ENCODE assay signal across 15 cellular contexts in the genomic region with DNA sequence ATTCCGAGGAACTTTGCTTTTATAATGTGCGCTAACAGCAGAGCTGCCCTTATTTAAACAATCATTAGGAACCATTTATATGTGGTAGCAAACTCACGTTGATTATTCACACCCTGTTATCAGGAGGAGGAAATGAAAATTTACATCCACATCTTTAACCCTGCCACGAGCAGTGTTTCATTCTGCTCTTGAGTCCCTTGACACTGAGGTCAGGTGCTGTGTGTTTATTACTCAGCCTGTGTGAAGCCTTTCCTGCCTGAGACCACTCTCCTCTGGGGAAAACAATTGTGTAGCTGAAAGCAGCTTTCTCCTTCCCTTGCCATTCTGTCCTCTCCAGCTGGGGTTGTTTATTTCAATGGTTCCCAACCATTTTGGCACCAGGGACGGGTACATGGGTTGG.
DNase-seq lines count a peak whose midpoint lies in the region; ATAC-seq and TF ChIP-seq lines count a peak whose summit lies in the region.
"Had no signal": no experiment of that assay in that cellular context is flagged by ENCODE, and none has a peak within 500 bp of the region (broad histone marks: within the 10 kb centered on the region; RNA-seq: fewer than 3 reads in every experiment).

No MANE protein-coding gene starts in this region.

- no peak for TF ChIP-seq CTCF in GM23338 (conservative IDR thresholded peaks at IDR 0.05; ENCODE audit: low read depth in 2 of 2)
- TF ChIP-seq CTCF in fibroblast of villous mesenchyme (IDR thresholded peaks at IDR 0.05; ENCODE audit: insufficient read depth, low read depth, low read length): no peak

- H3K4me3 ChIP-seq in GM23338 (no peak overlapping the region), fibroblast of villous mesenchyme (ENCODE audit: low read depth, low read length) (no peak overlapping the region)
- H3K4me3 ChIP-seq: SJCRH30 had no signal

- peaks cover 6% of the 10 kb centered on the region for H3K27me3 Mint-ChIP-seq in GM23338 (ENCODE audit: insufficient read depth, low read depth, poor library complexity)
- H3K27me3 Mint-ChIP-seq: CD4-positive, alpha-beta T cell had no signal

- H3K27ac ChIP-seq in GM23338 (ENCODE audit: low read depth): no peak overlapping the region
- H3K27ac ChIP-seq: SJCRH30 had no signal

- H3K79me2 ChIP-seq in GM23338 (replicated peaks; ENCODE audit: insufficient read depth): no peaks in the 10 kb centered on the region

- peak overlapping the region; percentile 56; the same call in 1 of the 2 replicates for H3K27ac Mint-ChIP-seq in GM23338
- H3K27ac Mint-ChIP-seq: CD4-positive, alpha-beta T cell had no signal

- no peak overlapping the region for H2AFZ ChIP-seq in GM23338

- no peaks in the 10 kb centered on the region for H3K36me3 Mint-ChIP-seq in GM23338 (ENCODE audit: low read depth)

- no peak; the same call in 2 of the 3 replicates for ATAC-seq in GM23338

- peaks cover 7% of the 10 kb centered on the region; the same call in 2 of the 3 replicates for H3K4me1 Mint-ChIP-seq in GM23338

- no peaks in the 10 kb centered on the region for H3K9me2 ChIP-seq in GM23338 (ENCODE audit: insufficient read depth)

- DNase-seq in GM23338 (ENCODE audit: low spot score) (no peak), NCI-H2227 (lab: John Stamatoyannopoulos, UW; ENCODE audit: unreplicated experiment) (peak; percentile 13), fibroblast of villous mesenchyme (ENCODE audit: low read depth) (peak; percentile 7), pulmonary artery endothelial cell (ENCODE audit: low read depth, low spot score) (peak; percentile 7), cortex of kidney (lab: John Stamatoyannopoulos, UW) (no peak), COR-L47 (lab: John Stamatoyannopoulos, UW) (no peak), OCI-M2 (lab: John Stamatoyannopoulos, UW; ENCODE audit: unreplicated experiment) (no peak)
- DNase-seq: CD4-positive, alpha-beta T cell; DND-41; GDM1; NCI-H187; NCI-H510A; OCI-M1; RPMI8226; SJCRH30 had no signal

- H3K27me3 ChIP-seq in GM23338 (ENCODE audit: insufficient read depth): no peaks in the 10 kb centered on the region

- H3K4me3 Mint-ChIP-seq in GM23338: no peak overlapping the region
- H3K4me3 Mint-ChIP-seq: CD4-positive, alpha-beta T cell had no signal

- H3K9me3 Mint-ChIP-seq in GM23338: no peaks in the 10 kb centered on the region
- H3K9me3 Mint-ChIP-seq: CD4-positive, alpha-beta T cell had no signal

- no peaks in the 10 kb centered on the region for H3K4me1 ChIP-seq in GM23338 (ENCODE audit: insufficient read depth)
- H3K4me1 ChIP-seq: SJCRH30 had no signal

- no peak overlapping the region for H3K4me2 ChIP-seq in GM23338

- H4K20me1 ChIP-seq in GM23338 (replicated peaks; ENCODE audit: insufficient read depth): no peaks in the 10 kb centered on the region

- no peaks in the 10 kb centered on the region for H3F3A ChIP-seq in GM23338 (replicated peaks; ENCODE audit: low read depth)

- no peaks in the 10 kb centered on the region; the same call in 1 of the 2 replicates for H3K36me3 ChIP-seq in GM23338 (ENCODE audit: insufficient read depth)
- H3K36me3 ChIP-seq: SJCRH30 had no signal

TF ChIP-seq in GM23338, 12 proteins besides CTCF, POLR2A, EP300 and RAD21 (continues in another document):
- TF ChIP-seq CREB1 (CRISPR knock-in tag; IDR thresholded peaks at IDR 0.05; ENCODE audit: low read depth): no peak
- no peak for TF ChIP-seq JUNB (IDR thresholded peaks at IDR 0.05; ENCODE audit: unreplicated experiment)
- no peak for TF ChIP-seq EZH2 (IDR thresholded peaks at IDR 0.05; ENCODE audit: low read depth, unreplicated experiment)
- TF ChIP-seq POLR2AphosphoS5 (IDR thresholded peaks at IDR 0.05; ENCODE audit: low read depth): no peak
- no peak for TF ChIP-seq ZNF331 (CRISPR knock-in tag; IDR thresholded peaks at IDR 0.05; ENCODE audit: low read depth)
- TF ChIP-seq, protein P1, sequence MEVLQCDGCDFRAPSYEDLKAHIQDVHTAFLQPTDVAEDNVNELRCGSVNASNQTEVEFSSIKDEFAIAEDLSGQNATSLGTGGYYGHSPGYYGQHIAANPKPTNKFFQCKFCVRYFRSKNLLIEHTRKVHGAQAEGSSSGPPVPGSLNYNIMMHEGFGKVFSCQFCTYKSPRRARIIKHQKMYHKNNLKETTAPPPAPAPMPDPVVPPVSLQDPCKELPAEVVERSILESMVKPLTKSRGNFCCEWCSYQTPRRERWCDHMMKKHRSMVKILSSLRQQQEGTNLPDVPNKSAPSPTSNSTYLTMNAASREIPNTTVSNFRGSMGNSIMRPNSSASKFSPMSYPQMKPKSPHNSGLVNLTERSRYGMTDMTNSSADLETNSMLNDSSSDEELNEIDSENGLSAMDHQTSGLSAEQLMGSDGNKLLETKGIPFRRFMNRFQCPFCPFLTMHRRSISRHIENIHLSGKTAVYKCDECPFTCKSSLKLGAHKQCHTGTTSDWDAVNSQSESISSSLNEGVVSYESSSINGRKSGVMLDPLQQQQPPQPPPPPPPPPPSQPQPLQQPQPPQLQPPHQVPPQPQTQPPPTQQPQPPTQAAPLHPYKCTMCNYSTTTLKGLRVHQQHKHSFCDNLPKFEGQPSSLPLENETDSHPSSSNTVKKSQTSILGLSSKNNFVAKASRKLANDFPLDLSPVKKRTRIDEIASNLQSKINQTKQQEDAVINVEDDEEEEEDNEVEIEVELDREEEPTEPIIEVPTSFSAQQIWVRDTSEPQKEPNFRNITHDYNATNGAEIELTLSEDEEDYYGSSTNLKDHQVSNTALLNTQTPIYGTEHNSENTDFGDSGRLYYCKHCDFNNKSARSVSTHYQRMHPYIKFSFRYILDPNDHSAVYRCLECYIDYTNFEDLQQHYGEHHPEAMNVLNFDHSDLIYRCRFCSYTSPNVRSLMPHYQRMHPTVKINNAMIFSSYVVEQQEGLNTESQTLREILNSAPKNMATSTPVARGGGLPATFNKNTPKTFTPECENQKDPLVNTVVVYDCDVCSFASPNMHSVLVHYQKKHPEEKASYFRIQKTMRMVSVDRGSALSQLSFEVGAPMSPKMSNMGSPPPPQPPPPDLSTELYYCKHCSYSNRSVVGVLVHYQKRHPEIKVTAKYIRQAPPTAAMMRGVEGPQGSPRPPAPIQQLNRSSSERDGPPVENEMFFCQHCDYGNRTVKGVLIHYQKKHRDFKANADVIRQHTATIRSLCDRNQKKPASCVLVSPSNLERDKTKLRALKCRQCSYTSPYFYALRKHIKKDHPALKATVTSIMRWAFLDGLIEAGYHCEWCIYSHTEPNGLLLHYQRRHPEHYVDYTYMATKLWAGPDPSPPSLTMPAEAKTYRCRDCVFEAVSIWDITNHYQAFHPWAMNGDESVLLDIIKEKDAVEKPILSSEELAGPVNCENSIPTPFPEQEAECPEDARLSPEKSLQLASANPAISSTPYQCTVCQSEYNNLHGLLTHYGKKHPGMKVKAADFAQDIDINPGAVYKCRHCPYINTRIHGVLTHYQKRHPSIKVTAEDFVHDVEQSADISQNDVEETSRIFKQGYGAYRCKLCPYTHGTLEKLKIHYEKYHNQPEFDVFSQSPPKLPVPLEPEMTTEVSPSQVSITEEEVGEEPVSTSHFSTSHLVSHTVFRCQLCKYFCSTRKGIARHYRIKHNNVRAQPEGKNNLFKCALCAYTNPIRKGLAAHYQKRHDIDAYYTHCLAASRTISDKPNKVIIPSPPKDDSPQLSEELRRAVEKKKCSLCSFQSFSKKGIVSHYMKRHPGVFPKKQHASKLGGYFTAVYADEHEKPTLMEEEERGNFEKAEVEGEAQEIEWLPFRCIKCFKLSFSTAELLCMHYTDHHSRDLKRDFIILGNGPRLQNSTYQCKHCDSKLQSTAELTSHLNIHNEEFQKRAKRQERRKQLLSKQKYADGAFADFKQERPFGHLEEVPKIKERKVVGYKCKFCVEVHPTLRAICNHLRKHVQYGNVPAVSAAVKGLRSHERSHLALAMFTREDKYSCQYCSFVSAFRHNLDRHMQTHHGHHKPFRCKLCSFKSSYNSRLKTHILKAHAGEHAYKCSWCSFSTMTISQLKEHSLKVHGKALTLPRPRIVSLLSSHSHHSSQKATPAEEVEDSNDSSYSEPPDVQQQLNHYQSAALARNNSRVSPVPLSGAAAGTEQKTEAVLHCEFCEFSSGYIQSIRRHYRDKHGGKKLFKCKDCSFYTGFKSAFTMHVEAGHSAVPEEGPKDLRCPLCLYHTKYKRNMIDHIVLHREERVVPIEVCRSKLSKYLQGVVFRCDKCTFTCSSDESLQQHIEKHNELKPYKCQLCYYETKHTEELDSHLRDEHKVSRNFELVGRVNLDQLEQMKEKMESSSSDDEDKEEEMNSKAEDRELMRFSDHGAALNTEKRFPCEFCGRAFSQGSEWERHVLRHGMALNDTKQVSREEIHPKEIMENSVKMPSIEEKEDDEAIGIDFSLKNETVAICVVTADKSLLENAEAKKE (CRISPR knock-in tag; IDR thresholded peaks at IDR 0.05): no peak
- no peak for TF ChIP-seq EZH2phosphoT487 (IDR thresholded peaks at IDR 0.05; ENCODE audit: unreplicated experiment)
- TF ChIP-seq, protein P2, sequence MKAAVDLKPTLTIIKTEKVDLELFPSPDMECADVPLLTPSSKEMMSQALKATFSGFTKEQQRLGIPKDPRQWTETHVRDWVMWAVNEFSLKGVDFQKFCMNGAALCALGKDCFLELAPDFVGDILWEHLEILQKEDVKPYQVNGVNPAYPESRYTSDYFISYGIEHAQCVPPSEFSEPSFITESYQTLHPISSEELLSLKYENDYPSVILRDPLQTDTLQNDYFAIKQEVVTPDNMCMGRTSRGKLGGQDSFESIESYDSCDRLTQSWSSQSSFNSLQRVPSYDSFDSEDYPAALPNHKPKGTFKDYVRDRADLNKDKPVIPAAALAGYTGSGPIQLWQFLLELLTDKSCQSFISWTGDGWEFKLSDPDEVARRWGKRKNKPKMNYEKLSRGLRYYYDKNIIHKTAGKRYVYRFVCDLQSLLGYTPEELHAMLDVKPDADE (IDR thresholded peaks at IDR 0.05): no peak
- TF ChIP-seq ZNF114 (CRISPR knock-in tag; IDR thresholded peaks at IDR 0.05): no peak

Comparison
In these comparisons a context has a peak if more than half of its experiments do, and no peak if none do; other contexts are left out.
1. DNase-seq: peak in NCI-H2227 (single experiment), fibroblast of villous mesenchyme (single experiment) and pulmonary artery endothelial cell (single experiment); none in GM23338 (single experiment), cortex of kidney (single experiment), COR-L47 (single experiment) and OCI-M2 (single experiment).